39 cellular contexts compared by ENCODE assay signal in genomic region chr15:34114215-34114614, GRCh38.
"Had no signal": no experiment of that assay in that cellular context is flagged by ENCODE, and none has a peak within 500 bp of the region (broad histone marks: within the 10 kb centered on the region; RNA-seq: fewer than 3 reads in every experiment).

No MANE protein-coding gene starts in this region.

- H3K27ac Mint-ChIP-seq: activated naive CD4-positive, alpha-beta T cell treated with anti-CD3 and anti-CD28 coated beads for 36 hours; activated naive CD4-positive, alpha-beta T cell treated with anti-CD3 and anti-CD28 coated beads, Interleukin-2, amount 10 ng/mL, durations not matched to agents 7 days and 5 days; activated naive CD4-positive, alpha-beta T cell treated with anti-CD3 and anti-CD28 coated beads, Interleukin-2, amount 50 U/mL, for 24 hours; activated naive CD4-positive, alpha-beta T cell treated with anti-CD3 and anti-CD28 coated beads, Interleukin-2, amount 50 U/mL, for 72 hours; activated naive CD8-positive, alpha-beta T cell; activated naive CD8-positive, alpha-beta T cell treated with anti-CD3 and anti-CD28 coated beads for 36 hours; activated T-cell treated with anti-CD3 and anti-CD28 coated beads, Interleukin-2, amount 50 U/mL, for 24 hours; activated T-cell treated with anti-CD3 and anti-CD28 coated beads, Interleukin-2, amount 50 U/mL, for 72 hours; activated T-helper 1 cell treated with anti-CD3 and anti-CD28 coated beads, Interleukin-12 subunit alpha, Interleukin-12 subunit beta, Interleukin-2, Interleukin-4 antibody, amounts not matched to agents 30 ng/mL and 10 ng/mL and 1 ng/mL, durations not matched to agents 14 hours and 24 hours and 36 hours; activated T-helper 17 cell treated with anti-CD3 and anti-CD28 coated beads, Interleukin-2, amount 50 U/mL, for 72 hours; activated T-helper 2 cell treated with anti-CD3 and anti-CD28 coated beads, Interferon-gamma antibody, Interleukin-2, Interleukin-4, amounts not matched to agents 10 μg/mL and 5 μg/mL and 100 μg/mL, durations not matched to agents 14 hours and 24 hours and 36 hours; brain had no signal

- H3K36me3 ChIP-seq: adrenal gland, ascending aorta, brain microvascular endothelial cell, breast epithelium, cardiac muscle cell had no signal

- FAIRE-seq: astrocyte, bronchial epithelial cell had no signal

- H3K27ac ChIP-seq: adrenal gland, ascending aorta, body of pancreas, brain microvascular endothelial cell, breast epithelium, cardiac muscle cell had no signal

- H3K27me3 ChIP-seq: ascending aorta, body of pancreas, brain microvascular endothelial cell, breast epithelium, cardiac muscle cell had no signal

- H3K4me3 ChIP-seq: adrenal gland, ascending aorta, body of pancreas, breast epithelium, cardiac muscle cell had no signal

- ATAC-seq: activated naive CD4-positive, alpha-beta T cell treated with anti-CD3 and anti-CD28 coated beads, Interleukin-2, amount 50 U/mL, for 72 hours; activated T-cell treated with anti-CD3 and anti-CD28 coated beads, Interleukin-2, amount 50 U/mL, for 4 hours; activated T-cell treated with anti-CD3 and anti-CD28 coated beads, Interleukin-2, amount 50 U/mL, for 72 hours; activated T-helper 17 cell treated with anti-CD3 and anti-CD28 coated beads, Interleukin-2, amount 50 U/mL, for 72 hours; body of pancreas had no signal

- DNase-seq: activated effector memory CD4-positive, alpha-beta T cell treated with anti-CD3 and anti-CD28 coated beads, Interleukin-2, amount 50 U/mL, for 16 hours; activated effector memory CD4-positive, alpha-beta T cell treated with Interleukin-2 at 50 U/mL for 16 hours; activated gamma-delta T cell; activated gamma-delta T cell treated with Interleukin-2 at 50 U/mL for 16 hours; activated naive CD4-positive, alpha-beta T cell; activated naive CD4-positive, alpha-beta T cell treated with anti-CD3 and anti-CD28 coated beads for 36 hours; activated naive CD4-positive, alpha-beta T cell treated with anti-CD3 and anti-CD28 coated beads, Interleukin-2, amount 10 ng/mL, durations not matched to agents 7 days and 5 days; activated naive CD4-positive, alpha-beta T cell treated with anti-CD3 and anti-CD28 coated beads, Interleukin-2, amount 50 U/mL, for 16 hours; activated naive CD4-positive, alpha-beta T cell treated with Interleukin-2 at 50 U/mL for 16 hours; activated naive CD8-positive, alpha-beta T cell treated with anti-CD3 and anti-CD28 coated beads for 36 hours; activated T-cell treated with anti-CD3 and anti-CD28 coated beads for 4 hours; activated T-cell treated with anti-CD3 and anti-CD28 coated beads, Interleukin-2, amount 50 U/mL, for 1 hour; activated T-cell treated with anti-CD3 and anti-CD28 coated beads, Interleukin-2, amount 50 U/mL, for 24 hours; activated T-cell treated with anti-CD3 and anti-CD28 coated beads, Interleukin-2, amount 50 U/mL, for 4 hours; activated T-cell treated with anti-CD3 and anti-CD28 coated beads, Interleukin-2, amount 50 U/mL, for 48 hours; activated T-cell treated with anti-CD3 and anti-CD28 coated beads, Interleukin-2, amount 50 U/mL, for 72 hours; adrenal gland; amniotic stem cell; amygdala; anterior cingulate cortex; aorta; body of pancreas; brain microvascular endothelial cell; caudate nucleus; central memory CD4-positive, alpha-beta T cell; cerebellar nuclear complex had no signal

- H3K4me1 Mint-ChIP-seq: activated naive CD4-positive, alpha-beta T cell treated with anti-CD3 and anti-CD28 coated beads, Interleukin-2, amount 50 U/mL, for 24 hours; activated naive CD8-positive, alpha-beta T cell treated with anti-CD3 and anti-CD28 coated beads for 36 hours; activated T-helper 17 cell treated with anti-CD3 and anti-CD28 coated beads, Interleukin-2, amount 50 U/mL, for 72 hours; central memory CD8-positive, alpha-beta T cell had no signal

- H3K9me3 Mint-ChIP-seq: activated naive CD4-positive, alpha-beta T cell treated with anti-CD3 and anti-CD28 coated beads for 36 hours; activated naive CD4-positive, alpha-beta T cell treated with anti-CD3 and anti-CD28 coated beads, Interleukin-2, amount 10 ng/mL, durations not matched to agents 7 days and 5 days; activated naive CD4-positive, alpha-beta T cell treated with anti-CD3 and anti-CD28 coated beads, Interleukin-2, amount 50 U/mL, for 24 hours; activated naive CD4-positive, alpha-beta T cell treated with anti-CD3 and anti-CD28 coated beads, Interleukin-2, amount 50 U/mL, for 72 hours; activated naive CD8-positive, alpha-beta T cell treated with anti-CD3 and anti-CD28 coated beads for 36 hours; activated T-cell treated with anti-CD3 and anti-CD28 coated beads, Interleukin-2, amount 50 U/mL, for 24 hours; activated T-cell treated with anti-CD3 and anti-CD28 coated beads, Interleukin-2, amount 50 U/mL, for 4 hours; activated T-cell treated with anti-CD3 and anti-CD28 coated beads, Interleukin-2, amount 50 U/mL, for 72 hours; activated T-helper 1 cell treated with anti-CD3 and anti-CD28 coated beads, Interleukin-12 subunit alpha, Interleukin-12 subunit beta, Interleukin-2, Interleukin-4 antibody, amounts not matched to agents 30 ng/mL and 10 ng/mL and 1 ng/mL, durations not matched to agents 14 hours and 24 hours and 36 hours; activated T-helper 17 cell treated with anti-CD3 and anti-CD28 coated beads, Interleukin-2, amount 50 U/mL, for 72 hours; activated T-helper 2 cell treated with anti-CD3 and anti-CD28 coated beads, Interferon-gamma antibody, Interleukin-2, Interleukin-4, amounts not matched to agents 10 μg/mL and 5 μg/mL and 100 μg/mL, durations not matched to agents 14 hours and 24 hours and 36 hours; brain; central memory CD8-positive, alpha-beta T cell had no signal

- H3K4me3 Mint-ChIP-seq: activated naive CD4-positive, alpha-beta T cell treated with anti-CD3 and anti-CD28 coated beads for 36 hours; activated naive CD4-positive, alpha-beta T cell treated with anti-CD3 and anti-CD28 coated beads, Interleukin-2, amount 10 ng/mL, durations not matched to agents 7 days and 5 days; activated naive CD4-positive, alpha-beta T cell treated with anti-CD3 and anti-CD28 coated beads, Interleukin-2, amount 50 U/mL, for 24 hours; activated naive CD8-positive, alpha-beta T cell; activated naive CD8-positive, alpha-beta T cell treated with anti-CD3 and anti-CD28 coated beads for 36 hours; activated T-cell treated with anti-CD3 and anti-CD28 coated beads, Interleukin-2, amount 50 U/mL, for 24 hours; activated T-cell treated with anti-CD3 and anti-CD28 coated beads, Interleukin-2, amount 50 U/mL, for 4 hours; activated T-cell treated with anti-CD3 and anti-CD28 coated beads, Interleukin-2, amount 50 U/mL, for 72 hours; activated T-helper 1 cell treated with anti-CD3 and anti-CD28 coated beads, Interleukin-12 subunit alpha, Interleukin-12 subunit beta, Interleukin-2, Interleukin-4 antibody, amounts not matched to agents 30 ng/mL and 10 ng/mL and 1 ng/mL, durations not matched to agents 14 hours and 24 hours and 36 hours; activated T-helper 17 cell treated with anti-CD3 and anti-CD28 coated beads, Interleukin-2, amount 50 U/mL, for 72 hours; brain; central memory CD8-positive, alpha-beta T cell had no signal

- H3K9me3 ChIP-seq: adrenal gland, ascending aorta, body of pancreas, breast epithelium had no signal

- H3K36me3 Mint-ChIP-seq: activated naive CD4-positive, alpha-beta T cell treated with anti-CD3 and anti-CD28 coated beads, Interleukin-2, amount 10 ng/mL, durations not matched to agents 7 days and 5 days; activated naive CD4-positive, alpha-beta T cell treated with anti-CD3 and anti-CD28 coated beads, Interleukin-2, amount 50 U/mL, for 24 hours; activated naive CD4-positive, alpha-beta T cell treated with anti-CD3 and anti-CD28 coated beads, Interleukin-2, amount 50 U/mL, for 72 hours; activated naive CD8-positive, alpha-beta T cell; activated naive CD8-positive, alpha-beta T cell treated with anti-CD3 and anti-CD28 coated beads for 36 hours; brain had no signal

- H3K4me1 ChIP-seq: adrenal gland, ascending aorta, body of pancreas, breast epithelium had no signal
